2 cellular contexts compared by ENCODE assay signal in the genomic region with DNA sequence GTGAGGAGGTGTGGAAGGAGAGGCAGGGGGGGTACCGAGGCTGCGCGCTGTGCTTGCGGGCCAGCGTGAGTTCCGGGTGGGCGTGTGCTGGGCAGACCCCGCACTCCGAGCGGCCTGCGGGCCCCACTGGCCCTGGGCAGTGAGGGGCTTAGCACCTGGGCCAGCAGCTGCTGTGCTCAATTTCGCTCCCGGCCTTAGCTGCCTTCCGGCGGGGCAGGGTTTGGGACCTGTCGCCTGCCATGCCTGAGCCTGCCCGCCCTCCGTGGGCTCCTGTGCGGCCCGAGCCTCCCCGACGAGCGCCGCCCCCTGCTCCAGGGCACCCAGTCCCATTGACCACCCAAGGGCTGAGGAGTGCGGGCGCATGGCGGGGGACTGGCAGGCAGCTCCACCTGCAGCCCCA. TPM values are rescaled to one million over a fixed set of nuclear protein-coding genes. Genes with fewer than 3 reads are reported as not detected.
"Had no signal": no experiment of that assay in that cellular context is flagged by ENCODE, and none has a peak within 500 bp of the region (broad histone marks: within the 10 kb centered on the region; RNA-seq: fewer than 3 reads in every experiment).

No MANE protein-coding gene starts in this region.

RNA-seq across cellular contexts. Expression of a gene that starts 45.5 kb away (rescaled TPM):
- total RNA-seq: neural crest cell, osteocyte had no signal
